ENCODE assay signal across 16 cellular contexts in the genomic region with DNA sequence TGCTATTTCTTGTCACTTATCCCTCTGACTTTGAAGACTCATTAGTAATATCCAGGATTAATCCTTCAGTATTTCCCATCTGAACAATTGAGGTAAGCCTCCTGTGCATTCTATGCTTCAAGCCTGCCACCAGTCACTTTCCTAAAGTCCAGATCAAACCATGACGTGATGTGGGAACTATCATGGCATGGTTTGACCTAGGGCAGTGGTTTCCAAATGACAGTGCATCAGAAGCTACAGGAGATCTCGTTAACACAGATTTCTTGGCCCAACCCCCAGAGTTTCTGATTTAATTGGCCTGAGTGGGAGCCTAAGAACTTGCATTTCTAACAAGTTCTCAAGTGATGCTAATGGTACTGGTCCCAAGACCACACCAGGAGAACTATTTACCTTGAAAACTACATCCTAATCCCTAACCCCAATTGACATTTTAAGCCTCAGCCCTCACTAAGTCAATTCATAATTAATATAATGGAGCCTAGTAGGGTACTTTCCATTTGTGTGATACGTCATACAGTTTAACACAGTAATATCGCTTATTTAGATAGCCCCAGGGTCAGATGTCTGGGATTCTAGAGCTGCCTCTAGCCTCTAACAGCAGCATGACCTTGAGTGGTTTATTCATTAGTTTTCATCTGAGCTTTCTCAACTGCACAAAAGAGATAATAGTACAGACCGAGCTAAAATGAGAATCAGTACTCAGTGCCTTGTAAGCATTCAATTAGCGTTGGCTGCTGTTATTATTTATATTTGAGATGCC.
A peak's percentile ranks its signal among the peaks of the same experiment; 100 is the strongest.
DNase-seq lines count a peak whose midpoint lies in the region; ATAC-seq and TF ChIP-seq lines count a peak whose summit lies in the region.
"Had no signal": no experiment of that assay in that cellular context is flagged by ENCODE, and none has a peak within 500 bp of the region (broad histone marks: within the 10 kb centered on the region; RNA-seq: fewer than 3 reads in every experiment).

No MANE protein-coding gene starts in this region.

- no peaks in the 10 kb centered on the region for H3K9me2 ChIP-seq in PC-3 (replicated peaks; ENCODE audit: low read length)

- CTCF ChIA-PET in PC-3 (lab: Charles Lee), result no interaction called here

- H3K9me3 ChIP-seq in WERI-Rb-1 (ENCODE audit: severe bottlenecking) (no peaks in the 10 kb centered on the region), neural progenitor cell (ENCODE audit: low read depth) (peaks cover 5% of the 10 kb centered on the region), PC-3 (ENCODE audit: low read length) (no peaks in the 10 kb centered on the region)

- H3K36me3 Mint-ChIP-seq in neural progenitor cell, result peaks cover 2% of the 10 kb centered on the region

- H3K27me3 ChIP-seq in WERI-Rb-1 (ENCODE audit: insufficient read depth, low read depth, severe bottlenecking), result no peaks in the 10 kb centered on the region
- H3K27me3 ChIP-seq in neural progenitor cell, result no peaks in the 10 kb centered on the region
- no peaks in the 10 kb centered on the region for H3K27me3 ChIP-seq in PC-3 (ENCODE audit: low read length)

- POLR2A ChIA-PET in PC-3 (lab: Charles Lee; ENCODE audit: unreplicated experiment), result interaction anchor here (0.6 kb wide), 1 partner anchor 1019 kb away, joined by 4 read pairs; no protein-coding TSS in a partner anchor

- H3K79me2 ChIP-seq in neural progenitor cell (ENCODE audit: low read depth), result no peaks in the 10 kb centered on the region
- H3K79me2 ChIP-seq in PC-3 (ENCODE audit: low read length), result no peaks in the 10 kb centered on the region

- no peaks in the 10 kb centered on the region for H4K20me1 ChIP-seq in neural progenitor cell (ENCODE audit: low read depth)
- H4K20me1 ChIP-seq in PC-3 (ENCODE audit: low read length), result no peaks in the 10 kb centered on the region

- H2AFZ ChIP-seq in neural progenitor cell (replicated peaks) (no peak overlapping the region), PC-3 (ENCODE audit: low read length) (no peak overlapping the region)
- H2AFZ ChIP-seq: GM23248 had no signal

- H3K4me3 Mint-ChIP-seq in neural progenitor cell, result no peak overlapping the region
- H3K4me3 Mint-ChIP-seq: B cell; CD4-positive, alpha-beta T cell had no signal

- H3K4me1 ChIP-seq in neural progenitor cell (peaks cover 18% of the 10 kb centered on the region), PC-3 (ENCODE audit: insufficient read depth, low read length) (peaks cover 27% of the 10 kb centered on the region)

- peaks cover 6% of the 10 kb centered on the region for H3K27me3 Mint-ChIP-seq in neural progenitor cell (ENCODE audit: insufficient read depth, low read depth)
- H3K27me3 Mint-ChIP-seq: B cell; CD4-positive, alpha-beta T cell had no signal

- H3K27ac ChIP-seq in WERI-Rb-1, result no peak overlapping the region
- no peak overlapping the region for H3K27ac ChIP-seq in neural progenitor cell
- no peak overlapping the region for H3K27ac ChIP-seq in PC-3 (ENCODE audit: low read length)
- H3K27ac ChIP-seq: GM23248 had no signal

- TF ChIP-seq CTCF in WERI-Rb-1 (IDR thresholded peaks at IDR 0.05; ENCODE audit: low read depth, low read length) (no peak), neural progenitor cell (IDR thresholded peaks at IDR 0.05) (no peak), PC-3 (conservative IDR thresholded peaks at IDR 0.05; ENCODE audit: low read depth, low read length) (no peak)

- H3K9ac ChIP-seq in neural progenitor cell (no peak overlapping the region), PC-3 (ENCODE audit: low read length) (no peak overlapping the region)
- H3K9ac ChIP-seq: GM23248 had no signal

- intact Hi-C loops in PC-3 (cut with micrococcal nuclease), result no loop called here

- no TSS peak for BruUV-seq in PC-3 (replicated peaks; lab: Mats Ljungman, UMichigan)

- H3K9me3 Mint-ChIP-seq in neural progenitor cell, result peaks cover 23% of the 10 kb centered on the region

- H3K4me2 ChIP-seq in neural progenitor cell (no peak overlapping the region), PC-3 (ENCODE audit: low read length) (no peak overlapping the region)

- H3K4me1 Mint-ChIP-seq in neural progenitor cell, result peaks cover 16% of the 10 kb centered on the region
- H3K4me1 Mint-ChIP-seq: B cell had no signal

- peak; percentile 11 for DNase-seq in EH (ENCODE audit: low read depth)
- peak; percentile 49 for DNase-seq in WERI-Rb-1
- peak; percentile 11 for DNase-seq in neural progenitor cell (ENCODE audit: low spot score)
- no peak for DNase-seq in PC-3
- no peak for DNase-seq in stimulated activated CD4-positive, alpha-beta T cell treated with anti-CD3 and anti-CD28 coated beads, Interleukin-4, amount 100 ng/mL, for 1 hour
- DNase-seq: C1 segment of cervical spinal cord; Calu3; CD4-positive, alpha-beta T cell; DMS 273 treated with DMSO at 0.1 percent for 48 hours; DMS79; EL; GM23248 had no signal

- H3K27ac Mint-ChIP-seq in neural progenitor cell, result no peak overlapping the region
- H3K27ac Mint-ChIP-seq: B cell; CD4-positive, alpha-beta T cell had no signal

- no peak overlapping the region for H3K4me3 ChIP-seq in WERI-Rb-1 (ENCODE audit: low read depth, low read length)
- no peak overlapping the region for H3K4me3 ChIP-seq in neural progenitor cell
- no peak overlapping the region for H3K4me3 ChIP-seq in PC-3 (ENCODE audit: low read length)
- H3K4me3 ChIP-seq: GM23248 had no signal

- H3F3A ChIP-seq in neural progenitor cell (ENCODE audit: low read depth) (peaks cover 19% of the 10 kb centered on the region), PC-3 (ENCODE audit: low read length, unreplicated experiment) (no peaks in the 10 kb centered on the region)

- H3K36me3 ChIP-seq in WERI-Rb-1, result no peaks in the 10 kb centered on the region
- no peaks in the 10 kb centered on the region for H3K36me3 ChIP-seq in neural progenitor cell
- H3K36me3 ChIP-seq in PC-3 (ENCODE audit: low read depth, low read length), result no peaks in the 10 kb centered on the region

- ATAC-seq in GM18868 (IDR thresholded peaks at IDR 0.05; ENCODE audit: unreplicated experiment), result peak; percentile 42
- no peak for ATAC-seq in HG03460 (IDR thresholded peaks at IDR 0.05; ENCODE audit: unreplicated experiment)
- ATAC-seq in PC-3, result no peak
- ATAC-seq: HepG2 had no signal

Comparison
In these comparisons a context has a peak if more than half of its experiments do, and no peak if none do; other contexts are left out.
1. DNase-seq: peak in EH (single experiment), WERI-Rb-1 (single experiment) and neural progenitor cell (single experiment); none in PC-3 (single experiment) and stimulated activated CD4-positive, alpha-beta T cell treated with anti-CD3 and anti-CD28 coated beads, Interleukin-4, amount 100 ng/mL, for 1 hour (single experiment).